In genomic region chr4:95627004-95627403, GRCh38 we compare ENCODE assay signal across 16 cellular contexts.
A peak's percentile ranks its signal among the peaks of the same experiment; 100 is the strongest.
DNase-seq lines count a peak whose midpoint lies in the region; ATAC-seq, FAIRE-seq and TF ChIP-seq lines count a peak whose summit lies in the region.
"Had no signal": no experiment of that assay in that cellular context is flagged by ENCODE, and none has a peak within 500 bp of the region (broad histone marks: within the 10 kb centered on the region; RNA-seq: fewer than 3 reads in every experiment).

No MANE protein-coding gene starts in this region.

- no peak for DNase-seq in D721Med (ENCODE audit: insufficient read length, low spot score)
- DNase-seq in GM23338 (ENCODE audit: low spot score) = no peak
- DNase-seq in epithelial cell of esophagus (ENCODE audit: low read depth) = peak; percentile 1
- peak; percentile 1 for DNase-seq in hepatic stellate cell (ENCODE audit: low spot score)
- DNase-seq in nucleus accumbens (lab: John Stamatoyannopoulos, UW) = no peak
- DNase-seq in activated CD8-positive, alpha-beta memory T cell treated with anti-CD3 and anti-CD28 coated beads for 24 hours = no peak
- DNase-seq: CD8-positive, alpha-beta T cell; COR-L47; H9 had no signal

- H3K27me3 Mint-ChIP-seq in GM23338 (ENCODE audit: insufficient read depth, low read depth, poor library complexity) = no peaks in the 10 kb centered on the region
- H3K27me3 Mint-ChIP-seq: B cell, IgD-negative memory B cell had no signal

- ATAC-seq in GM23338 = no peak
- ATAC-seq: CD8-positive, alpha-beta T cell; HepG2 had no signal

- no peaks in the 10 kb centered on the region for H3K36me3 ChIP-seq in GM23338 (ENCODE audit: insufficient read depth)
- H3K36me3 ChIP-seq: BLaER1 treated with 17β-estradiol and CSF1 and Interleukin-3, amounts not matched to agents 10 nM and 100 nM had no signal

- H2AFZ ChIP-seq in GM23338 = peak overlapping the region; percentile 38; the same call in 1 of the 2 replicates

- no peaks in the 10 kb centered on the region for H3F3A ChIP-seq in GM23338 (replicated peaks; ENCODE audit: low read depth)

- no peaks in the 10 kb centered on the region for H3K27me3 ChIP-seq in GM23338 (ENCODE audit: insufficient read depth)
- H3K27me3 ChIP-seq: BLaER1 treated with 17β-estradiol and CSF1 and Interleukin-3, amounts not matched to agents 10 nM and 100 nM had no signal

- H3K27ac Mint-ChIP-seq in GM23338 = no peak overlapping the region
- H3K27ac Mint-ChIP-seq: B cell; CD8-positive, alpha-beta T cell; H9; IgD-negative memory B cell had no signal

- no peaks in the 10 kb centered on the region; the same call in 2 of the 3 replicates for H3K36me3 Mint-ChIP-seq in GM23338 (ENCODE audit: low read depth)
- H3K36me3 Mint-ChIP-seq: CD8-positive, alpha-beta T cell; IgD-negative memory B cell had no signal

- H3K9me2 ChIP-seq in GM23338 (ENCODE audit: insufficient read depth) = peaks cover 18% of the 10 kb centered on the region

- H3K4me3 ChIP-seq in GM23338 (no peak overlapping the region), epithelial cell of esophagus (ENCODE audit: low read length) (no peak overlapping the region)
- H3K4me3 ChIP-seq: BLaER1 treated with 17β-estradiol and CSF1 and Interleukin-3, amounts not matched to agents 10 nM and 100 nM had no signal

- H3K4me3 Mint-ChIP-seq in GM23338 = no peak overlapping the region
- H3K4me3 Mint-ChIP-seq: B cell; CD8-positive, alpha-beta T cell; H9; IgD-negative memory B cell had no signal

- no peaks in the 10 kb centered on the region for H4K20me1 ChIP-seq in GM23338 (replicated peaks; ENCODE audit: insufficient read depth)
- H4K20me1 ChIP-seq: BLaER1 treated with 17β-estradiol and CSF1 and Interleukin-3, amounts not matched to agents 10 nM and 100 nM had no signal

- H3K79me2 ChIP-seq in GM23338 (replicated peaks; ENCODE audit: insufficient read depth) = no peaks in the 10 kb centered on the region

- H3K4me1 ChIP-seq in GM23338 (ENCODE audit: insufficient read depth) = peaks cover 3% of the 10 kb centered on the region; the same call in 1 of the 2 replicates

- H3K27ac ChIP-seq in GM23338 (ENCODE audit: low read depth) = no peak overlapping the region
- H3K27ac ChIP-seq: BLaER1 treated with 17β-estradiol and CSF1 and Interleukin-3, amounts not matched to agents 10 nM and 100 nM had no signal

- no peak overlapping the region for H3K4me2 ChIP-seq in GM23338
- H3K4me2 ChIP-seq: BLaER1 treated with 17β-estradiol and CSF1 and Interleukin-3, amounts not matched to agents 10 nM and 100 nM had no signal

- H3K9me3 Mint-ChIP-seq in GM23338 = no peaks in the 10 kb centered on the region; the same call in 2 of the 3 replicates
- H3K9me3 Mint-ChIP-seq: CD8-positive, alpha-beta T cell had no signal

- peak; percentile 88 for FAIRE-seq in D721Med (lab: Jason Lieb, UNC)
- FAIRE-seq: G401.6, GM12891, H1, HepG2 had no signal

- peaks cover 20% of the 10 kb centered on the region for H3K4me1 Mint-ChIP-seq in GM23338
- H3K4me1 Mint-ChIP-seq: B cell, IgD-negative memory B cell had no signal

- TF ChIP-seq CTCF in D721Med (IDR thresholded peaks at IDR 0.05; ENCODE audit: insufficient read depth, missing control alignments) = no peak
- TF ChIP-seq CTCF in GM23338 (conservative IDR thresholded peaks at IDR 0.05; ENCODE audit: low read depth in 2 of 2) = no peak
- no peak for TF ChIP-seq CTCF in epithelial cell of esophagus (IDR thresholded peaks at IDR 0.05; ENCODE audit: insufficient read depth, low read depth, low read length, missing control alignments)

TF ChIP-seq in GM23338, 12 proteins besides CTCF, POLR2A, EP300 and RAD21 (continues in another document):
- TF ChIP-seq ZNF114 (CRISPR knock-in tag; IDR thresholded peaks at IDR 0.05) = no peak
- TF ChIP-seq NANOG (IDR thresholded peaks at IDR 0.05; ENCODE audit: borderline replicate concordance) = no peak
- no peak for TF ChIP-seq CREB1 (CRISPR knock-in tag; IDR thresholded peaks at IDR 0.05; ENCODE audit: low read depth)
- TF ChIP-seq POLR2AphosphoS5 (IDR thresholded peaks at IDR 0.05; ENCODE audit: low read depth) = no peak
- no peak for TF ChIP-seq STAT1 (IDR thresholded peaks at IDR 0.05; ENCODE audit: unreplicated experiment)
- TF ChIP-seq JUNB (IDR thresholded peaks at IDR 0.05; ENCODE audit: unreplicated experiment) = no peak
- no peak for TF ChIP-seq ZNF331 (CRISPR knock-in tag; IDR thresholded peaks at IDR 0.05; ENCODE audit: low read depth)
- no peak for TF ChIP-seq ETS1 (IDR thresholded peaks at IDR 0.05)
- TF ChIP-seq, protein P1, sequence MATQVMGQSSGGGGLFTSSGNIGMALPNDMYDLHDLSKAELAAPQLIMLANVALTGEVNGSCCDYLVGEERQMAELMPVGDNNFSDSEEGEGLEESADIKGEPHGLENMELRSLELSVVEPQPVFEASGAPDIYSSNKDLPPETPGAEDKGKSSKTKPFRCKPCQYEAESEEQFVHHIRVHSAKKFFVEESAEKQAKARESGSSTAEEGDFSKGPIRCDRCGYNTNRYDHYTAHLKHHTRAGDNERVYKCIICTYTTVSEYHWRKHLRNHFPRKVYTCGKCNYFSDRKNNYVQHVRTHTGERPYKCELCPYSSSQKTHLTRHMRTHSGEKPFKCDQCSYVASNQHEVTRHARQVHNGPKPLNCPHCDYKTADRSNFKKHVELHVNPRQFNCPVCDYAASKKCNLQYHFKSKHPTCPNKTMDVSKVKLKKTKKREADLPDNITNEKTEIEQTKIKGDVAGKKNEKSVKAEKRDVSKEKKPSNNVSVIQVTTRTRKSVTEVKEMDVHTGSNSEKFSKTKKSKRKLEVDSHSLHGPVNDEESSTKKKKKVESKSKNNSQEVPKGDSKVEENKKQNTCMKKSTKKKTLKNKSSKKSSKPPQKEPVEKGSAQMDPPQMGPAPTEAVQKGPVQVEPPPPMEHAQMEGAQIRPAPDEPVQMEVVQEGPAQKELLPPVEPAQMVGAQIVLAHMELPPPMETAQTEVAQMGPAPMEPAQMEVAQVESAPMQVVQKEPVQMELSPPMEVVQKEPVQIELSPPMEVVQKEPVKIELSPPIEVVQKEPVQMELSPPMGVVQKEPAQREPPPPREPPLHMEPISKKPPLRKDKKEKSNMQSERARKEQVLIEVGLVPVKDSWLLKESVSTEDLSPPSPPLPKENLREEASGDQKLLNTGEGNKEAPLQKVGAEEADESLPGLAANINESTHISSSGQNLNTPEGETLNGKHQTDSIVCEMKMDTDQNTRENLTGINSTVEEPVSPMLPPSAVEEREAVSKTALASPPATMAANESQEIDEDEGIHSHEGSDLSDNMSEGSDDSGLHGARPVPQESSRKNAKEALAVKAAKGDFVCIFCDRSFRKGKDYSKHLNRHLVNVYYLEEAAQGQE (IDR thresholded peaks at IDR 0.05; ENCODE audit: unreplicated experiment) = no peak

Comparison
In these comparisons a context has a peak if more than half of its experiments do, and no peak if none do; other contexts are left out.
1. DNase-seq: peak in epithelial cell of esophagus (single experiment) and hepatic stellate cell (single experiment); none in D721Med (single experiment), GM23338 (single experiment), nucleus accumbens (0 of 56) and activated CD8-positive, alpha-beta memory T cell treated with anti-CD3 and anti-CD28 coated beads for 24 hours (single experiment).